ENCODE assay signal across 18 cellular contexts in the genomic region with DNA sequence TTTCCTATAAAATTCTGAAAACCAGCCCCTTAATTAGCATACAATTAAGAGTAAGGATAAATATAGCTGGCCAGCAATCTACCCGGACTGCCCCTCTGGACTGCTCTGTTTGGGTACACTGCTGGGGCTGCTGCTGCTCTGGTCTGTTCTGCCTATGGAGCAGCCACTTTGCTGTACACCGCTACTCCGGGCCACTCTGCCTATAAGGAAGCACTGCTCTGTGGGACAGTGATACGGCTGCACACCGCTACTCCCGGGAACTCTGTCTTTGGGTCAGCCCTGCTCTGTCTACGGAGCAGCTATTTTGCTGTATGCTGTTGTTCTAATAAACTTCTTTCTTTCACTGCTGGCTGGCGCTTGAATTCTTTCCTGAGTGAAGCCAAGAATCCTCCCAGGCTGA.
"Had no signal": no experiment of that assay in that cellular context is flagged by ENCODE, and none has a peak within 500 bp of the region (broad histone marks: within the 10 kb centered on the region; RNA-seq: fewer than 3 reads in every experiment).

No MANE protein-coding gene starts in this region.

- H3K36me3 ChIP-seq: esophagus muscularis mucosa, gastrocnemius medialis, left lung, lower lobe of right lung, pancreas, prostate gland, sigmoid colon, stomach had no signal

- H2AFZ ChIP-seq: hepatocyte had no signal

- ATAC-seq: effector memory CD8-positive, alpha-beta T cell; gastrocnemius medialis; left lung; lower lobe of right lung; natural killer cell; pancreas had no signal

- H3K9me3 ChIP-seq: esophagus muscularis mucosa, gastrocnemius medialis, left lung, lower lobe of right lung, pancreas, prostate gland, sigmoid colon, stomach had no signal

- H3K27me3 ChIP-seq: esophagus muscularis mucosa, gastrocnemius medialis, hepatocyte, left lung, pancreas, sigmoid colon, stomach had no signal

- H3K4me1 ChIP-seq: esophagus muscularis mucosa, gastrocnemius medialis, left lung, lower lobe of right lung, pancreas, prostate gland, sigmoid colon, stomach had no signal

- H3K4me2 ChIP-seq: hepatocyte had no signal

- H3K27ac ChIP-seq: epithelial cell of prostate, esophagus muscularis mucosa, gastrocnemius medialis, hepatocyte, left lung, lower lobe of right lung, pancreas, prostate gland, sigmoid colon, skin epidermis, stomach had no signal

- H3K79me2 ChIP-seq: hepatocyte had no signal

- H3K4me3 ChIP-seq: esophagus muscularis mucosa, gastrocnemius medialis, hepatocyte, left lung, lower lobe of right lung, pancreas, prostate gland, sigmoid colon, skin epidermis, stomach had no signal

- DNase-seq: cerebellar nuclear complex; effector memory CD8-positive, alpha-beta T cell; gastrocnemius medialis; glutamatergic neuron; left lung; lower lobe of right lung; natural killer cell; occipital lobe; pancreas; sigmoid colon; stimulated activated naive CD4-positive, alpha-beta T cell; stomach; trophoblast cell had no signal
